ENCODE assay signal across 11 cellular contexts in genomic region chr14:93056840-93057585, GRCh38. TPM values are rescaled to one million over a fixed set of nuclear protein-coding genes. Genes with fewer than 3 reads are reported as not detected.
A peak's percentile ranks its signal among the peaks of the same experiment; 100 is the strongest.
DNase-seq lines count a peak whose midpoint lies in the region; ATAC-seq, FAIRE-seq and TF ChIP-seq lines count a peak whose summit lies in the region.
"Had no signal": no experiment of that assay in that cellular context is flagged by ENCODE, and none has a peak within 500 bp of the region (broad histone marks: within the 10 kb centered on the region; RNA-seq: fewer than 3 reads in every experiment).

No MANE protein-coding gene starts in this region.

- no peaks in the 10 kb centered on the region for H3K27me3 ChIP-seq in body of pancreas
- H3K27me3 ChIP-seq in thoracic aorta (replicated peaks; ENCODE audit: insufficient read depth), result no peaks in the 10 kb centered on the region
- H3K27me3 ChIP-seq in effector memory CD4-positive, alpha-beta T cell (replicated peaks; ENCODE audit: control insufficient read depth, insufficient read depth, low read length, poor library complexity, severe bottlenecking), result no peaks in the 10 kb centered on the region

- H3K36me3 Mint-ChIP-seq in activated CD4-positive, alpha-beta T cell treated with anti-CD3 and anti-CD28 coated beads, Interleukin-2, amount 10 ng/mL, durations not matched to agents 24 days and 14 days (ENCODE audit: low read depth), result peaks cover 3% of the 10 kb centered on the region

- intact Hi-C loops in activated CD4-positive, alpha-beta T cell treated with anti-CD3 and anti-CD28 coated beads, Interleukin-2, amount 10 ng/mL, durations not matched to agents 24 days and 14 days (cut with micrococcal nuclease), result no loop called here
- intact Hi-C loops in body of pancreas (cut with DNase I), result no loop called here

- H3K27me3 Mint-ChIP-seq in activated CD4-positive, alpha-beta T cell treated with anti-CD3 and anti-CD28 coated beads, Interleukin-2, amount 10 ng/mL, durations not matched to agents 24 days and 14 days, result no peaks in the 10 kb centered on the region

- peak; percentile 45 for FAIRE-seq in islet of Langerhans (lab: Jason Lieb, UNC)

- H3K36me3 ChIP-seq in body of pancreas (replicated peaks in 1 of 2; ENCODE audit: insufficient read depth in 1 of 2, low read depth in 2 of 2), result no peaks in the 10 kb centered on the region
- no peaks in the 10 kb centered on the region for H3K36me3 ChIP-seq in thoracic aorta
- no peaks in the 10 kb centered on the region for H3K36me3 ChIP-seq in effector memory CD4-positive, alpha-beta T cell (ENCODE audit: control insufficient read depth, insufficient read depth, low read length)

- TF ChIP-seq POLR2A in body of pancreas (IDR thresholded peaks at IDR 0.05), result no peak

- H3K27ac Mint-ChIP-seq in activated CD4-positive, alpha-beta T cell treated with anti-CD3 and anti-CD28 coated beads, Interleukin-2, amount 10 ng/mL, durations not matched to agents 24 days and 14 days, result peak overlapping the region; percentile 53

- H3K4me1 ChIP-seq in body of pancreas (peaks cover 24% of the 10 kb centered on the region), thoracic aorta (ENCODE audit: control insufficient read depth in 1 of 2, low read depth in 2 of 2) (peaks cover 19 to 33% of the 10 kb centered on the region in 2 donors)
- H3K4me1 ChIP-seq in effector memory CD4-positive, alpha-beta T cell (ENCODE audit: control insufficient read depth, insufficient read depth, low read length, poor library complexity, severe bottlenecking), result no peaks in the 10 kb centered on the region

- ATAC-seq in body of pancreas, result peak; percentile 66
- peak; percentile 80 for ATAC-seq in thoracic aorta (ENCODE audit: insufficient number of reproducible peaks, low FRiP score, low read depth)
- ATAC-seq in HG03457 (IDR thresholded peaks at IDR 0.05; ENCODE audit: unreplicated experiment), result no peak

- H3K4me3 ChIP-seq in body of pancreas (no peak overlapping the region), thoracic aorta (no peak overlapping the region)
- H3K4me3 ChIP-seq in effector memory CD4-positive, alpha-beta T cell (ENCODE audit: insufficient read depth, low read depth, low read length, poor library complexity, severe bottlenecking), result no peak overlapping the region

- no peaks in the 10 kb centered on the region for H3K9me3 ChIP-seq in body of pancreas
- no peaks in the 10 kb centered on the region for H3K9me3 ChIP-seq in thoracic aorta
- H3K9me3 ChIP-seq in effector memory CD4-positive, alpha-beta T cell (ENCODE audit: control insufficient read depth, low read length), result no peaks in the 10 kb centered on the region

- peaks cover 16% of the 10 kb centered on the region for H3K4me1 Mint-ChIP-seq in activated CD4-positive, alpha-beta T cell treated with anti-CD3 and anti-CD28 coated beads, Interleukin-2, amount 10 ng/mL, durations not matched to agents 24 days and 14 days

- TF ChIP-seq CTCF in body of pancreas (IDR thresholded peaks at IDR 0.05) (no peak), thoracic aorta (IDR thresholded peaks at IDR 0.05) (no peak)

- H3K4me3 Mint-ChIP-seq in activated CD4-positive, alpha-beta T cell treated with anti-CD3 and anti-CD28 coated beads, Interleukin-2, amount 10 ng/mL, durations not matched to agents 24 days and 14 days, result no peak overlapping the region

- WGBS in body of pancreas, 2 donors, result 75 to 76% methylated on average over 5 to 14 of the region's 14 CpGs

- no peaks in the 10 kb centered on the region for H3K9me3 Mint-ChIP-seq in activated CD4-positive, alpha-beta T cell treated with anti-CD3 and anti-CD28 coated beads, Interleukin-2, amount 10 ng/mL, durations not matched to agents 24 days and 14 days

- no peak for DNase-seq in activated CD4-positive, alpha-beta T cell treated with anti-CD3 and anti-CD28 coated beads, Interleukin-2, amount 10 ng/mL, durations not matched to agents 24 days and 14 days
- no peak for DNase-seq in activated CD4-positive, alpha-beta T cell treated with anti-CD3 and anti-CD28 coated beads, Interleukin-2, amount 50 U/mL, for 1 hour
- DNase-seq in body of pancreas (peak in 1 of 4 donors; percentile 36), thoracic aorta (ENCODE audit: low spot score) (no peak)
- no peak for DNase-seq in effector memory CD4-positive, alpha-beta T cell
- no peak for DNase-seq in stimulated activated CD4-positive, alpha-beta T cell treated with anti-CD3 and anti-CD28 coated beads, Interleukin-2, amount 100 ng/mL, for 48 hours
- DNase-seq: activated CD4-positive, alpha-beta T cell treated with anti-CD3 and anti-CD28 coated beads for 48 hours; NCI-H1694 had no signal

- H3K27ac ChIP-seq in body of pancreas (peak overlapping the region; percentile 25 to 63 (median 41)), thoracic aorta (peak overlapping the region; percentile 72 to 74)
- no peak overlapping the region for H3K27ac ChIP-seq in effector memory CD4-positive, alpha-beta T cell (ENCODE audit: insufficient read depth, low read length, poor library complexity, severe bottlenecking)
- H3K27ac ChIP-seq: 22Rv1 had no signal

RNA-seq across cellular contexts. Expression of gene ITPK1, which starts 58.7 kb away (rescaled TPM):
- 71.0 and 73.9 TPM in 2 replicates for total RNA-seq in activated CD4-positive, alpha-beta T cell treated with anti-CD3 and anti-CD28 coated beads, Interleukin-2, amount 10 ng/mL, durations not matched to agents 24 days and 14 days
- total RNA-seq in body of pancreas (10 to 100 TPM; 30.1 to 32.6 TPM), thoracic aorta (10 to 100 TPM; 53.8 to 85.0 TPM)
